ENCODE assay signal across 1 cellular context in the genomic region with DNA sequence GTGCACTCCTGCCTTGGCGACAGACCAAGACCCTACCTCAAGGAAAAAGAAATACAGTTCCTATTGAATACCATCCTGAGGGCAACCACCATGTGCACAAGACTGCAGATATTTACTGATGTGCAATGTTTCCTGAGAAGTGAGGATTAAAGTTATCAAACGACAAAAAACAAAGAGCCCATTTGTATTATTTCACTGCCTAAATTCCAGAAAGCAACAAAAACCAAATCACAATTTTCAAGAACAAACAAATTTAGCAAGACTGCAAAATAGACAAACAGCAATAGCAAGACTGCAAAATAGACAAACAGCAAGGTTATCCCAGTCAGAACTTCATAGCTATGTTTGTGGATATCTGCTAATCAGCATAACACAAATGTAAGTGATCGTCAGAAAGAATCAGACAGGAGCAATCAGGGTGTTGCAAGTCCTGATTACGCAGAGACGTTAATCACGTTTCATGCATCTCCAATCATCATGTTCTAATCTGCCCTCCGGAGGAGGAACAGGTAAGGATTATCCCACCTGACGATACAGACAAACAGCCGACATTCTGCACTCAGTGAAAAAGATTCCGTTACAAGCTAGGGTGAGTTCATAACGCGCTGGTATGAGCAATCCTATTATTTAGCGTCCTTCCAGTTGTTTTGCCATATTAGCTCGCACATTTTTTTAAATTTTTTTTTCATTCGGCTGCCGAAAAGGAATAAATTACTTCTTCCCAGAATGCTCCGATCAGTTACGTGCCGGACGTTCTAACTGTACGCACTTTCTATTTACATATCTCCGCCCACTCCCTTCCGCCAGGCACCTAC.
A peak's percentile ranks its signal among the peaks of the same experiment; 100 is the strongest.
TF ChIP-seq lines count a peak whose summit lies in the region.

No MANE protein-coding gene starts in this region.

TF ChIP-seq in K562, 482 proteins besides CTCF, POLR2A, EP300 and RAD21 (continued from another document and continues in another):
- no peak for TF ChIP-seq ZNF280A (IDR thresholded peaks at IDR 0.05; ENCODE audit: low read depth, partially characterized antibody)
- TF ChIP-seq THAP12 (CRISPR knock-in tag; IDR thresholded peaks at IDR 0.05) = peak; percentile 98
- peak; percentile 79 to 89 for TF ChIP-seq TBL1XR1 (IDR thresholded peaks at IDR 0.05; ENCODE audit: low read length in 2 of 2)
- peak; percentile 99 for TF ChIP-seq NBN (IDR thresholded peaks at IDR 0.05; ENCODE audit: low read depth)
- peak; percentile 35; the same call in 1 of the 2 replicates for TF ChIP-seq DMBX1 (CRISPR knock-in tag; IDR thresholded peaks at IDR 0.05; ENCODE audit: borderline replicate concordance)
- TF ChIP-seq BCL6 (CRISPR knock-in tag; IDR thresholded peaks at IDR 0.05) = 0 out of 2 replicates have a peak, but pooled peaks have one; percentile 67
- TF ChIP-seq NR4A1 (CRISPR knock-in tag; IDR thresholded peaks at IDR 0.05) = no peak
- peak; percentile 56; the same call in 1 of the 2 replicates for TF ChIP-seq NR4A1 (tag; IDR thresholded peaks at IDR 0.05)
- TF ChIP-seq NKRF (IDR thresholded peaks at IDR 0.05; ENCODE audit: borderline replicate concordance) = peak; percentile 79
- TF ChIP-seq ATF1 (CRISPR knock-in tag; IDR thresholded peaks at IDR 0.05) = no peak
- TF ChIP-seq ATF1 (tag; IDR thresholded peaks at IDR 0.05) = peak; percentile 92
- TF ChIP-seq ETV6 (IDR thresholded peaks at IDR 0.05; ENCODE audit: borderline replicate concordance in 1 of 2, low read depth in 2 of 2, low read length in 1 of 2) = peak in 1 of 2 experiments; percentile 89; a peak in 1 of 4 replicates
- no peak for TF ChIP-seq ETV6 (CRISPR knock-in tag; IDR thresholded peaks at IDR 0.05; ENCODE audit: borderline replicate concordance)
- TF ChIP-seq HNRNPH1 (optimal IDR thresholded peaks at IDR 0.05; ENCODE audit: low read depth, low read length) = no peak
- TF ChIP-seq ZHX1 (conservative IDR thresholded peaks at IDR 0.05; ENCODE audit: low read length) = peak; percentile 94
- TF ChIP-seq CREB5 (CRISPR knock-in tag; IDR thresholded peaks at IDR 0.05) = peak; percentile 86
- no peak for TF ChIP-seq ZNF589 (CRISPR knock-in tag; IDR thresholded peaks at IDR 0.05; ENCODE audit: low read depth)
- 0 out of 2 replicates have a peak, but pooled peaks have one; percentile 23 for TF ChIP-seq IFI16 (CRISPR knock-in tag; IDR thresholded peaks at IDR 0.05)
- TF ChIP-seq, protein P1, sequence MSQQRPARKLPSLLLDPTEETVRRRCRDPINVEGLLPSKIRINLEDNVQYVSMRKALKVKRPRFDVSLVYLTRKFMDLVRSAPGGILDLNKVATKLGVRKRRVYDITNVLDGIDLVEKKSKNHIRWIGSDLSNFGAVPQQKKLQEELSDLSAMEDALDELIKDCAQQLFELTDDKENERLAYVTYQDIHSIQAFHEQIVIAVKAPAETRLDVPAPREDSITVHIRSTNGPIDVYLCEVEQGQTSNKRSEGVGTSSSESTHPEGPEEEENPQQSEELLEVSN (IDR thresholded peaks at IDR 0.05; ENCODE audit: borderline replicate concordance in 1 of 2, extremely low read depth in 1 of 2, insufficient read depth in 1 of 2, insufficient read length in 1 of 2, low read depth in 1 of 2, low read length in 1 of 2, poor library complexity in 1 of 2, severe bottlenecking in 1 of 2) = no peak
- TF ChIP-seq BRD9 (IDR thresholded peaks at IDR 0.05; ENCODE audit: low read depth, partially characterized antibody) = no peak
- no peak for TF ChIP-seq ZKSCAN3 (CRISPR knock-in tag; IDR thresholded peaks at IDR 0.05)
- peak; percentile 91 for TF ChIP-seq MEF2A (IDR thresholded peaks at IDR 0.05; ENCODE audit: control insufficient read depth, low read depth, low read length)
- TF ChIP-seq MECOM (CRISPR knock-in tag; IDR thresholded peaks at IDR 0.05) = 0 out of 2 replicates have a peak, but pooled peaks have one; percentile 30
- TF ChIP-seq CEBPG (CRISPR knock-in tag; IDR thresholded peaks at IDR 0.05) = peak; percentile 82
- peak; percentile 90 to 91 for TF ChIP-seq CEBPG (tag; conservative IDR thresholded peaks at IDR 0.05 in 1 of 2, IDR thresholded peaks at IDR 0.05 in 1 of 2)
- TF ChIP-seq, protein P2, sequence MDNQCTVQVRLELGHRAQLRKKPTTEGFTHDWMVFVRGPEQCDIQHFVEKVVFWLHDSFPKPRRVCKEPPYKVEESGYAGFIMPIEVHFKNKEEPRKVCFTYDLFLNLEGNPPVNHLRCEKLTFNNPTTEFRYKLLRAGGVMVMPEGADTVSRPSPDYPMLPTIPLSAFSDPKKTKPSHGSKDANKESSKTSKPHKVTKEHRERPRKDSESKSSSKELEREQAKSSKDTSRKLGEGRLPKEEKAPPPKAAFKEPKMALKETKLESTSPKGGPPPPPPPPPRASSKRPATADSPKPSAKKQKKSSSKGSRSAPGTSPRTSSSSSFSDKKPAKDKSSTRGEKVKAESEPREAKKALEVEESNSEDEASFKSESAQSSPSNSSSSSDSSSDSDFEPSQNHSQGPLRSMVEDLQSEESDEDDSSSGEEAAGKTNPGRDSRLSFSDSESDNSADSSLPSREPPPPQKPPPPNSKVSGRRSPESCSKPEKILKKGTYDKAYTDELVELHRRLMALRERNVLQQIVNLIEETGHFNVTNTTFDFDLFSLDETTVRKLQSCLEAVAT (IDR thresholded peaks at IDR 0.05) = peak; percentile 95 to 98
- TF ChIP-seq MTF1 (CRISPR knock-in tag; IDR thresholded peaks at IDR 0.05; ENCODE audit: borderline replicate concordance) = no peak
- peak; percentile 74 for TF ChIP-seq STAT5A (IDR thresholded peaks at IDR 0.05; ENCODE audit: borderline replicate concordance, low read length)
- TF ChIP-seq TARDBP (IDR thresholded peaks at IDR 0.05) = 0 out of 2 replicates have a peak, but pooled peaks have one; percentile 49
- no peak for TF ChIP-seq SMC3 (conservative IDR thresholded peaks at IDR 0.05; ENCODE audit: insufficient read depth, low read depth, low read length)
- TF ChIP-seq, protein P3, sequence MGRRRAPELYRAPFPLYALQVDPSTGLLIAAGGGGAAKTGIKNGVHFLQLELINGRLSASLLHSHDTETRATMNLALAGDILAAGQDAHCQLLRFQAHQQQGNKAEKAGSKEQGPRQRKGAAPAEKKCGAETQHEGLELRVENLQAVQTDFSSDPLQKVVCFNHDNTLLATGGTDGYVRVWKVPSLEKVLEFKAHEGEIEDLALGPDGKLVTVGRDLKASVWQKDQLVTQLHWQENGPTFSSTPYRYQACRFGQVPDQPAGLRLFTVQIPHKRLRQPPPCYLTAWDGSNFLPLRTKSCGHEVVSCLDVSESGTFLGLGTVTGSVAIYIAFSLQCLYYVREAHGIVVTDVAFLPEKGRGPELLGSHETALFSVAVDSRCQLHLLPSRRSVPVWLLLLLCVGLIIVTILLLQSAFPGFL (CRISPR knock-in tag; IDR thresholded peaks at IDR 0.05) = no peak
- peak; percentile 84 for TF ChIP-seq BACH1 (tag; IDR thresholded peaks at IDR 0.05)
- TF ChIP-seq CCAR2 (IDR thresholded peaks at IDR 0.05; ENCODE audit: low read depth, low read length) = no peak
